Comparison of ENCODE assay signal across 8 cellular contexts in the genomic region with DNA sequence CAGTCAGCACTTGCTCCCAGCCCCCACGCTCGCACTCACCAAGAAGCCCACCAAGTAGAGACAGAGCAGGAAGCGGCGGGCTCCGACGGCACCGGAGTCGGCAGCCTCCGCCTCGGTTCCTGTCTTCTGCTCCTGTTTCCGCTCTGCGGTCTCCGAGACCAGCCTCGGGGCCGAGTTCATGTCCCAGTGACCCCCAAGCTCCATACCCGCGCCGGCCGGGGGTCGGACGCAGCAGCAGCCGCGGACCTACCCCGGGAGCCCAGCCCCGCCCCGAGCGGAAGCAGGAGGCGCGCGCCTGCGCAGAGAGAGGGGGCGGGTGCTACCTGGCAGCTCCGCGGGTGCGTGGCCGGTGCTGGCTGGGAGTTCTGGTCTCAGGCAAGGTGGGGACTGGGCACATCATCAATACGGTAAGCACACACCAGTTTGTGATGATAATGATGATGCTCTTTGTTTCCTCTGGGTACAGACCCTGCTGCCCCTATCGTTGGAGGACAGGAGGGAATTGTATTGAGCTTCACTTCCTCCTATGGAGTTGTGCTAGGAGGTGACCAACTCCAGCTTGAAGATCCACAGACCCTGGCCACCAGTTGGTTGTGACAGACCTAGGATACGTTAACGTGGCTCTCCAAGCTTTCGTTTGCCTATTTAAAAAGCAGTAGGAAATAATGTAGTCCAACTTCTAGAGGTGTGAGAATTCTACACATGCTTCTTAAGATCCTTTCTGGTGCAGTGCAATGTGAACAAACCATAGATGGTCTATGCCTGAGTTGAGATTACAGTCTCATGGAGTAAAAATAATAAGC. TPM values are rescaled to one million over a fixed set of nuclear protein-coding genes. Genes with fewer than 3 reads are reported as not detected.
DNase-seq lines count a peak whose midpoint lies in the region; ATAC-seq and TF ChIP-seq lines count a peak whose summit lies in the region.

No MANE protein-coding gene starts in this region.

- BruUV-seq in PC-9 (replicated peaks; lab: Mats Ljungman, UMichigan): TSS peak; percentile 74

- peak overlapping the region; percentile 94 to 96 for H3K4me3 Mint-ChIP-seq in activated T-cell treated with anti-CD3 and anti-CD28 coated beads, Interleukin-2, amount 50 U/mL, for 72 hours
- peak overlapping the region; percentile 90 to 98 (median 94) for H3K4me3 Mint-ChIP-seq in naive thymus-derived CD8-positive, alpha-beta T cell

- H3K36me3 Mint-ChIP-seq in activated T-cell treated with anti-CD3 and anti-CD28 coated beads, Interleukin-2, amount 50 U/mL, for 72 hours (ENCODE audit: insufficient read depth in 2 of 2): peaks cover 0 to 1% of the 10 kb centered on the region in 2 donors
- H3K36me3 Mint-ChIP-seq in naive thymus-derived CD8-positive, alpha-beta T cell: peaks cover 5 to 6% (median 5%) of the 10 kb centered on the region in 3 donors

- H3K27ac Mint-ChIP-seq in activated T-cell treated with anti-CD3 and anti-CD28 coated beads, Interleukin-2, amount 50 U/mL, for 72 hours: peak overlapping the region; percentile 96
- peak overlapping the region; percentile 88 to 95 (median 93) for H3K27ac Mint-ChIP-seq in naive thymus-derived CD8-positive, alpha-beta T cell

- peaks cover 48% of the 10 kb centered on the region for H3K79me2 ChIP-seq in PC-9 (ENCODE audit: low read depth)

- intact Hi-C loops in PC-9 (cut with micrococcal nuclease; ENCODE audit: unreplicated experiment): loop anchor here (2.0 kb wide), 1 partner anchor 14 kb away; no protein-coding TSS in a partner anchor

- H2AFZ ChIP-seq in PC-9: peak overlapping the region; percentile 96

- CTCF ChIA-PET in PC-9 (lab: Charles Lee): interaction anchor here (0.6 to 1.8 kb wide), 2 partner anchors 17 to 482 kb away, joined by 3 to 7 read pairs; no protein-coding TSS in a partner anchor

- POLR2A ChIA-PET in PC-9 (lab: Charles Lee; ENCODE audit: unreplicated experiment): interaction anchor here (0.6 to 1.0 kb wide), 3 partner anchors 19 to 223 kb away, joined by 3 to 4 read pairs (median 3); no protein-coding TSS in a partner anchor
- POLR2A ChIA-PET in naive thymus-derived CD8-positive, alpha-beta T cell (lab: Charles Lee): no interaction called here

- H3K36me3 ChIP-seq in PC-9 (ENCODE audit: low read depth): peaks cover 4% of the 10 kb centered on the region; the same call in 1 of the 2 replicates

- H4K20me1 ChIP-seq in PC-9 (ENCODE audit: insufficient read depth): peaks cover 7% of the 10 kb centered on the region; the same call in 1 of the 2 replicates

- no peaks in the 10 kb centered on the region for H3K9me3 ChIP-seq in PC-9 (ENCODE audit: insufficient read depth, low read depth)

- no peaks in the 10 kb centered on the region for H3K27me3 ChIP-seq in PC-9 (ENCODE audit: insufficient read depth, low read depth)

- H3K4me1 ChIP-seq in PC-9 (replicated peaks; ENCODE audit: insufficient read depth): peaks cover 24% of the 10 kb centered on the region

- ATAC-seq in activated T-cell treated with anti-CD3 and anti-CD28 coated beads, Interleukin-2, amount 50 U/mL, for 72 hours (replicated peaks in 1 of 2): peak; percentile 97 to 98
- peak; percentile 86 to 94 for ATAC-seq in naive thymus-derived CD8-positive, alpha-beta T cell

- no peaks in the 10 kb centered on the region for H3K27me3 Mint-ChIP-seq in activated T-cell treated with anti-CD3 and anti-CD28 coated beads, Interleukin-2, amount 50 U/mL, for 72 hours (ENCODE audit: low read depth)
- H3K27me3 Mint-ChIP-seq in naive thymus-derived CD8-positive, alpha-beta T cell: no peaks in the 10 kb centered on the region

- H3F3A ChIP-seq in PC-9 (ENCODE audit: insufficient read depth, low read depth): no peaks in the 10 kb centered on the region

- peak overlapping the region; percentile 91 for H3K4me2 ChIP-seq in PC-9

- no peaks in the 10 kb centered on the region for H3K9me3 Mint-ChIP-seq in activated T-cell treated with anti-CD3 and anti-CD28 coated beads, Interleukin-2, amount 50 U/mL, for 72 hours
- H3K9me3 Mint-ChIP-seq in naive thymus-derived CD8-positive, alpha-beta T cell: peaks cover 0 to 2% (median 0%) of the 10 kb centered on the region in 9 donors

- peak; percentile 44 for DNase-seq in DMS 273 treated with DMSO at 0.1 percent for 48 hours (lab: John Stamatoyannopoulos, UW)
- peak; percentile 91 for DNase-seq in GM20000 (ENCODE audit: low spot score)
- DNase-seq in HPDE6-E6E7 (ENCODE audit: extremely low spot score): peak; percentile 80
- DNase-seq in PC-9: peak; percentile 53 to 80
- peak; percentile 92 to 93 for DNase-seq in activated T-cell treated with anti-CD3 and anti-CD28 coated beads, Interleukin-2, amount 50 U/mL, for 72 hours
- peak; percentile 38 for DNase-seq in fibroblast of mammary gland (ENCODE audit: low read depth)
- DNase-seq in naive thymus-derived CD8-positive, alpha-beta T cell: peak; percentile 71 to 89 (median 84)
- DNase-seq in stimulated activated naive CD4-positive, alpha-beta T cell (lab: John Stamatoyannopoulos, UW): peak; percentile 66 to 83 (median 76)

- H3K4me1 Mint-ChIP-seq in activated T-cell treated with anti-CD3 and anti-CD28 coated beads, Interleukin-2, amount 50 U/mL, for 72 hours (ENCODE audit: low read depth): peaks cover 35% of the 10 kb centered on the region
- H3K4me1 Mint-ChIP-seq in naive thymus-derived CD8-positive, alpha-beta T cell: peaks cover 14 to 53% (median 45%) of the 10 kb centered on the region in 4 donors

- H3K9me2 ChIP-seq in PC-9 (ENCODE audit: insufficient read depth): no peaks in the 10 kb centered on the region

- H3K4me3 ChIP-seq in PC-9: peak overlapping the region; percentile 74
- peak overlapping the region; percentile 83 for H3K4me3 ChIP-seq in fibroblast of mammary gland (ENCODE audit: control insufficient read depth, low read depth, low read length)

- TF ChIP-seq CTCF in GM20000 (IDR thresholded peaks at IDR 0.05; ENCODE audit: extremely low read depth, missing control alignments) (no peak), PC-9 (conservative IDR thresholded peaks at IDR 0.05) (no peak), fibroblast of mammary gland (conservative IDR thresholded peaks at IDR 0.05; ENCODE audit: control insufficient read depth, insufficient read depth, low read depth, low read length) (peak; percentile 8)

- peak overlapping the region; percentile 34 for H3K27ac ChIP-seq in PC-9

RNA-seq across cellular contexts. Expression of a gene that starts 25.0 kb away (rescaled TPM):
- 12.9 and 13.7 TPM in 2 replicates for total RNA-seq in PC-9 (2021)
- 1 to 10 TPM; 6.8 to 10.0 TPM for total RNA-seq in activated T-cell treated with anti-CD3 and anti-CD28 coated beads, Interleukin-2, amount 50 U/mL, for 72 hours
- 1 to 10 TPM; 5.3 to 6.3 TPM for total RNA-seq in naive thymus-derived CD8-positive, alpha-beta T cell
- polyA plus RNA-seq in naive thymus-derived CD8-positive, alpha-beta T cell: 1 to 10 TPM; 3.2 to 7.2 (median 6.3) TPM

Comparison
In these comparisons a context has a peak if more than half of its experiments do, and no peak if none do; other contexts are left out.
1. Peak in every context shown above with its lines: DNase-seq, ATAC-seq, H3K4me3 ChIP-seq and H3K27ac ChIP-seq.
2. DNase-seq: peak in every context shown above with its lines; median percentile 92 in activated T-cell treated with anti-CD3 and anti-CD28 coated beads, Interleukin-2, amount 50 U/mL, for 72 hours; 91 in GM20000; 84 in naive thymus-derived CD8-positive, alpha-beta T cell; 80 in HPDE6-E6E7; 76 in stimulated activated naive CD4-positive, alpha-beta T cell; 66 in PC-9; 44 in DMS 273 treated with DMSO at 0.1 percent for 48 hours; 38 in fibroblast of mammary gland.